ENCODE assay signal across 17 cellular contexts in genomic region chr13:83882626-83882959, GRCh38. TPM values are rescaled to one million over a fixed set of nuclear protein-coding genes. Genes with fewer than 3 reads are reported as not detected.
DNase-seq lines count a peak whose midpoint lies in the region; ATAC-seq and TF ChIP-seq lines count a peak whose summit lies in the region.
"Had no signal": no experiment of that assay in that cellular context is flagged by ENCODE, and none has a peak within 500 bp of the region (broad histone marks: within the 10 kb centered on the region; RNA-seq: fewer than 3 reads in every experiment).

No MANE protein-coding gene starts in this region.

- ATAC-seq in body of pancreas, result no peak
- ATAC-seq: psoas muscle had no signal

- TF ChIP-seq POLR2A in body of pancreas (IDR thresholded peaks at IDR 0.05), result no peak

- H3K4me3 ChIP-seq in HUES64 (ENCODE audit: low read length) (peak overlapping the region; percentile 63), body of pancreas (peak overlapping the region in 1 of 2 donors; percentile 35), iPS-18c (ENCODE audit: insufficient read depth, low read depth, low read length) (peak overlapping the region; percentile 43), smooth muscle cell (peak overlapping the region; percentile 27)
- H3K4me3 ChIP-seq: HAP-1, psoas muscle had no signal

- 4% methylated on average over 4 of the region's 9 CpGs for WGBS in HUES64
- WGBS in body of pancreas, 2 donors, result 4 to 7% methylated on average over 9 of the region's 9 CpGs
- WGBS in smooth muscle cell (ENCODE audit: low lambda C conversion rate), result 6% methylated on average over 9 of the region's 9 CpGs

- H3F3A ChIP-seq in smooth muscle cell (ENCODE audit: low read depth), result no peaks in the 10 kb centered on the region

- no peak for TF ChIP-seq CTCF in body of pancreas (IDR thresholded peaks at IDR 0.05)
- no peak for TF ChIP-seq CTCF in smooth muscle cell (IDR thresholded peaks at IDR 0.05; ENCODE audit: borderline replicate concordance, insufficient read depth, poor library complexity, severe bottlenecking)

- peaks cover 38% of the 10 kb centered on the region for H3K4me1 ChIP-seq in HUES64 (ENCODE audit: insufficient read depth, low read length)
- H3K4me1 ChIP-seq in body of pancreas, result peaks cover 8% of the 10 kb centered on the region
- H3K4me1 ChIP-seq in smooth muscle cell (ENCODE audit: low read depth), result peaks cover 32% of the 10 kb centered on the region
- H3K4me1 ChIP-seq: HAP-1, psoas muscle had no signal

- no peak for DNase-seq in body of pancreas
- no peak for DNase-seq in smooth muscle cell (lab: John Stamatoyannopoulos, UW; ENCODE audit: unreplicated experiment)
- DNase-seq in A172 (ENCODE audit: low spot score), result no peak
- DNase-seq in middle frontal gyrus (ENCODE audit: extremely low spot score, low spot score), result no peak
- DNase-seq in NCI-H1436 treated with DMSO at 0.1 percent for 48 hours (lab: John Stamatoyannopoulos, UW), result no peak
- no peak for DNase-seq in NCI-H1105 (lab: John Stamatoyannopoulos, UW)
- DNase-seq: NCI-H1417 treated with DMSO at 0.1 percent for 48 hours, stomach had no signal

- no peaks in the 10 kb centered on the region for H3K79me2 ChIP-seq in smooth muscle cell (ENCODE audit: low read depth)

- no peaks in the 10 kb centered on the region for H4K20me1 ChIP-seq in smooth muscle cell (ENCODE audit: low read depth)

- H3K9me3 ChIP-seq in HUES64 (ENCODE audit: insufficient read depth, low read depth, low read length) (no peaks in the 10 kb centered on the region), body of pancreas (no peaks in the 10 kb centered on the region), iPS-18c (ENCODE audit: control insufficient read depth, insufficient read depth, low read length) (no peaks in the 10 kb centered on the region), smooth muscle cell (replicated peaks; ENCODE audit: low read depth) (no peaks in the 10 kb centered on the region)
- H3K9me3 ChIP-seq: HAP-1, psoas muscle had no signal

- no peak overlapping the region for H3K4me2 ChIP-seq in smooth muscle cell
- H3K4me2 ChIP-seq: KMS-11 had no signal

- intact Hi-C loops in body of pancreas (cut with DNase I), result no loop called here

- H3K27ac ChIP-seq in HUES64 (ENCODE audit: low read depth, low read length) (no peak overlapping the region), body of pancreas (peak overlapping the region in 3 of 4 donors; percentile 44 to 67 (median 56)), smooth muscle cell (ENCODE audit: low read depth) (no peak overlapping the region)
- H3K27ac ChIP-seq: KMS-11, psoas muscle, stomach had no signal

- H3K36me3 ChIP-seq in HUES64 (ENCODE audit: insufficient read depth, low read length) (no peaks in the 10 kb centered on the region), body of pancreas (replicated peaks in 1 of 2; ENCODE audit: insufficient read depth in 1 of 2, low read depth in 2 of 2) (no peaks in the 10 kb centered on the region), smooth muscle cell (ENCODE audit: low read depth) (no peaks in the 10 kb centered on the region)
- H3K36me3 ChIP-seq: HAP-1, stomach had no signal

- H2AFZ ChIP-seq in smooth muscle cell (ENCODE audit: low read depth), result no peak overlapping the region

- H3K9ac ChIP-seq in HUES64 (ENCODE audit: low read depth, low read length), result no peak overlapping the region
- H3K9ac ChIP-seq in smooth muscle cell (ENCODE audit: low read depth), result no peak overlapping the region
- H3K9ac ChIP-seq: KMS-11 had no signal

- peaks cover 76% of the 10 kb centered on the region for H3K27me3 ChIP-seq in HUES64 (ENCODE audit: insufficient read depth, low read length)
- no peaks in the 10 kb centered on the region for H3K27me3 ChIP-seq in body of pancreas
- H3K27me3 ChIP-seq in smooth muscle cell (ENCODE audit: low read depth), result peaks cover 80% of the 10 kb centered on the region

RNA-seq across cellular contexts. Expression of gene SLITRK1, which starts 0.3 kb away (rescaled TPM):
- polyA plus RNA-seq in HUES64 (2013, experiment 1 of 2), result 0.65 TPM
- polyA plus RNA-seq in HUES64 (2013, experiment 2 of 2), result 0.89 TPM
- total RNA-seq in body of pancreas (1 to 10 TPM in 1 of 2 donors, under 1 TPM in 1; 0.52 to 1.6 TPM), smooth muscle cell (not detected in 2 replicates)
- polyA plus RNA-seq in smooth muscle cell, result not detected in 2 replicates
- total RNA-seq in A172 (2014; rRNA removed; shearing (Covaris generic)), result 0.72 and 0.89 TPM in 2 replicates
- total RNA-seq: activated CD8-positive, alpha-beta T cell treated with anti-CD3 and anti-CD28 coated beads, Interleukin-2, amount 10 ng/mL, durations not matched to agents 7 days and 5 days; CD8-positive, alpha-beta memory T cell; NCI-H460; psoas muscle had no signal
- polyA plus RNA-seq: aorta; CD8-positive, alpha-beta memory T cell had no signal

Comparison
In these comparisons a context has a peak if more than half of its experiments do, and no peak if none do; other contexts are left out.
1. H3K27ac ChIP-seq: peak in body of pancreas (3 of 4); none in HUES64 (single experiment) and smooth muscle cell (single experiment).